In genomic region chr16:54346046-54346445, GRCh38 we compare ENCODE assay signal across 23 cellular contexts. TPM values are rescaled to one million over a fixed set of nuclear protein-coding genes. Genes with fewer than 3 reads are reported as not detected.
"Had no signal": no experiment of that assay in that cellular context is flagged by ENCODE, and none has a peak within 500 bp of the region (broad histone marks: within the 10 kb centered on the region; RNA-seq: fewer than 3 reads in every experiment).

No MANE protein-coding gene starts in this region.

- H3K36me3 ChIP-seq: ascending aorta, esophagus muscularis mucosa, neutrophil, pancreas, right atrium auricular region, tibial artery had no signal

- DNase-seq: activated CD4-positive, alpha-beta memory T cell treated with anti-CD3 and anti-CD28 coated beads, Interleukin-2, amount 10 ng/mL, durations not matched to agents 7 days and 5 days; activated CD4-positive, alpha-beta T cell treated with anti-CD3 and anti-CD28 coated beads, Interleukin-2, amount 10 ng/mL, durations not matched to agents 24 days and 14 days; activated effector memory CD4-positive, alpha-beta T cell treated with anti-CD3 and anti-CD28 coated beads, Interleukin-2, amount 50 U/mL, for 16 hours; activated naive CD4-positive, alpha-beta T cell treated with anti-CD3 and anti-CD28 coated beads, Interleukin-2, amount 50 U/mL, for 16 hours; activated T-cell treated with anti-CD3 and anti-CD28 coated beads for 4 hours; dorsolateral prefrontal cortex; effector memory CD8-positive, alpha-beta T cell; glutamatergic neuron; hippocampal formation; midbrain; pancreas; psoas muscle; stimulated activated CD4-positive, alpha-beta T cell treated with anti-CD3 and anti-CD28 coated beads, Interleukin-12 subunit alpha, Interleukin-12 subunit beta, amount 100 ng/mL, for 4 hours; stimulated activated CD4-positive, alpha-beta T cell treated with anti-CD3 and anti-CD28 coated beads, Interleukin-1b, Interleukin-23, amount 100 ng/mL, for 48 hours; stimulated activated naive CD8-positive, alpha-beta T cell treated with anti-CD3 and anti-CD28 coated beads, Interleukin-15, amount 100 ng/mL, for 72 hours; tibial artery had no signal

- H3K9me3 ChIP-seq: ascending aorta, esophagus muscularis mucosa, neutrophil, pancreas, psoas muscle, right atrium auricular region, tibial artery had no signal

- H3K4me3 ChIP-seq: ascending aorta, dorsolateral prefrontal cortex, esophagus muscularis mucosa, pancreas, psoas muscle, right atrium auricular region, tibial artery had no signal

- H3K4me1 ChIP-seq: ascending aorta, esophagus muscularis mucosa, pancreas, psoas muscle, right atrium auricular region, tibial artery had no signal

- H3K27me3 ChIP-seq: ascending aorta, neutrophil, pancreas, right atrium auricular region had no signal

- H3K27ac ChIP-seq: ascending aorta, dorsolateral prefrontal cortex, esophagus muscularis mucosa, neutrophil, pancreas, psoas muscle, right atrium auricular region, tibial artery had no signal

- ATAC-seq: effector memory CD8-positive, alpha-beta T cell; natural killer cell treated with Interleukin-12 subunit alpha and Interleukin-12 subunit beta and Interleukin-15 and Interleukin-18, amount 100 ng/mL, for 72 hours; pancreas; psoas muscle; stimulated activated effector memory CD8-positive, alpha-beta T cell treated with anti-CD3 and anti-CD28 coated beads, Interleukin-12 subunit alpha, Interleukin-12 subunit beta, amount 100 ng/mL, for 72 hours; stimulated activated naive CD8-positive, alpha-beta T cell treated with anti-CD3 and anti-CD28 coated beads, Interleukin-15, amount 100 ng/mL, for 72 hours had no signal

RNA-seq across cellular contexts. Expression of gene IRX3, which starts 59.5 kb away (rescaled TPM):
- total RNA-seq: endothelial cell of umbilical vein; natural killer cell treated with Interleukin-12 subunit alpha and Interleukin-12 subunit beta and Interleukin-15 and Interleukin-18, amount 100 ng/mL, for 72 hours had no signal
- polyA plus RNA-seq: endothelial cell of umbilical vein had no signal
